Comparison of ENCODE assay signal across 2 cellular contexts in the genomic region with DNA sequence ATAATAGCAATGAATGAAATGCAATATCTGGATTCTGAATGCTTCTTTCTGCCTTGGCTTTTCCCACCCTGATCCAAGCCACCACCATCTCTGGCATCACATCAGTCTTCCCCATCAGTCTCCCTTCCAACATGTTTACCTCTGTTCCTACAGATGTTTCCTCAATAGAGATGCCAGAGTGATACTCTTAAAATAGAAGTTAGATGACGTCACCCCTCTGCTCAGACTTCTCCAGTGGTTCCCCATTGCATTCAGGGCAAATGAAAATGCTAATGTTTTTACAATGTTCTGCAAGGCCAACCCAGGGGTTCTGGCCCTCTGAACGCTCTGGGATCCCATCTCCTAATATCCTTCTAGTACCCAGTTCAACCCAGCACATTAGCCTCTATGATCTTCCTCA.
A peak's percentile ranks its signal among the peaks of the same experiment; 100 is the strongest.
TF ChIP-seq lines count a peak whose summit lies in the region.

No MANE protein-coding gene starts in this region.

TF ChIP-seq in HEK293, 187 proteins besides CTCF, POLR2A, EP300 and RAD21 (continued from another document):
- TF ChIP-seq, protein P1, sequence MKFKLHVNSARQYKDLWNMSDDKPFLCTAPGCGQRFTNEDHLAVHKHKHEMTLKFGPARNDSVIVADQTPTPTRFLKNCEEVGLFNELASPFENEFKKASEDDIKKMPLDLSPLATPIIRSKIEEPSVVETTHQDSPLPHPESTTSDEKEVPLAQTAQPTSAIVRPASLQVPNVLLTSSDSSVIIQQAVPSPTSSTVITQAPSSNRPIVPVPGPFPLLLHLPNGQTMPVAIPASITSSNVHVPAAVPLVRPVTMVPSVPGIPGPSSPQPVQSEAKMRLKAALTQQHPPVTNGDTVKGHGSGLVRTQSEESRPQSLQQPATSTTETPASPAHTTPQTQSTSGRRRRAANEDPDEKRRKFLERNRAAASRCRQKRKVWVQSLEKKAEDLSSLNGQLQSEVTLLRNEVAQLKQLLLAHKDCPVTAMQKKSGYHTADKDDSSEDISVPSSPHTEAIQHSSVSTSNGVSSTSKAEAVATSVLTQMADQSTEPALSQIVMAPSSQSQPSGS (tag by site-specific recombination; IDR thresholded peaks at IDR 0.05; ENCODE audit: low read depth) = 0 out of 2 replicates have a peak, but pooled peaks have one; percentile 51

TF ChIP-seq in K562, 482 proteins besides CTCF, POLR2A, EP300 and RAD21 (continued from another document):
- TF ChIP-seq, protein P2, sequence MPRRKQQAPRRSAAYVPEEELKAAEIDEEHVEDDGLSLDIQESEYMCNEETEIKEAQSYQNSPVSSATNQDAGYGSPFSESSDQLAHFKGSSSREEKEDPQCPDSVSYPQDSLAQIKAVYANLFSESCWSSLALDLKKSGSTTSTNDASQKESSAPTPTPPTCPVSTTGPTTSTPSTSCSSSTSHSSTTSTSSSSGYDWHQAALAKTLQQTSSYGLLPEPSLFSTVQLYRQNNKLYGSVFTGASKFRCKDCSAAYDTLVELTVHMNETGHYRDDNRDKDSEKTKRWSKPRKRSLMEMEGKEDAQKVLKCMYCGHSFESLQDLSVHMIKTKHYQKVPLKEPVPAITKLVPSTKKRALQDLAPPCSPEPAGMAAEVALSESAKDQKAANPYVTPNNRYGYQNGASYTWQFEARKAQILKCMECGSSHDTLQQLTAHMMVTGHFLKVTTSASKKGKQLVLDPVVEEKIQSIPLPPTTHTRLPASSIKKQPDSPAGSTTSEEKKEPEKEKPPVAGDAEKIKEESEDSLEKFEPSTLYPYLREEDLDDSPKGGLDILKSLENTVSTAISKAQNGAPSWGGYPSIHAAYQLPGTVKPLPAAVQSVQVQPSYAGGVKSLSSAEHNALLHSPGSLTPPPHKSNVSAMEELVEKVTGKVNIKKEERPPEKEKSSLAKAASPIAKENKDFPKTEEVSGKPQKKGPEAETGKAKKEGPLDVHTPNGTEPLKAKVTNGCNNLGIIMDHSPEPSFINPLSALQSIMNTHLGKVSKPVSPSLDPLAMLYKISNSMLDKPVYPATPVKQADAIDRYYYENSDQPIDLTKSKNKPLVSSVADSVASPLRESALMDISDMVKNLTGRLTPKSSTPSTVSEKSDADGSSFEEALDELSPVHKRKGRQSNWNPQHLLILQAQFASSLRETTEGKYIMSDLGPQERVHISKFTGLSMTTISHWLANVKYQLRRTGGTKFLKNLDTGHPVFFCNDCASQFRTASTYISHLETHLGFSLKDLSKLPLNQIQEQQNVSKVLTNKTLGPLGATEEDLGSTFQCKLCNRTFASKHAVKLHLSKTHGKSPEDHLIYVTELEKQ (CRISPR knock-in tag; IDR thresholded peaks at IDR 0.05) = no peak
- TF ChIP-seq SRSF9 (IDR thresholded peaks at IDR 0.05; ENCODE audit: borderline replicate concordance, low read depth, low read length) (no peak), ZNF324 (CRISPR knock-in tag; IDR thresholded peaks at IDR 0.05) (no peak), HMG20A (CRISPR knock-in tag; conservative IDR thresholded peaks at IDR 0.05) (no peak), YBX1 (IDR thresholded peaks at IDR 0.05) (no peak), FOXP1 (CRISPR knock-in tag; IDR thresholded peaks at IDR 0.05) (no peak), GTF2A2 (tag; IDR thresholded peaks at IDR 0.05) (no peak), JUND (IDR thresholded peaks at IDR 0.05; ENCODE audit: borderline replicate concordance, low read depth, low read length) (no peak), JUND (tag; IDR thresholded peaks at IDR 0.05; ENCODE audit: borderline replicate concordance, low read depth, low read length) (peak; percentile 14; the same call in 1 of the 3 replicates), ATF7 (IDR thresholded peaks at IDR 0.05) (peak; percentile 47; the same call in 1 of the 2 replicates), KLF10 (CRISPR knock-in tag; IDR thresholded peaks at IDR 0.05) (no peak), RFX5 (IDR thresholded peaks at IDR 0.05; ENCODE audit: low read depth, low read length) (no peak), ELF2 (CRISPR knock-in tag; IDR thresholded peaks at IDR 0.05) (no peak)
- TF ChIP-seq, protein P3, sequence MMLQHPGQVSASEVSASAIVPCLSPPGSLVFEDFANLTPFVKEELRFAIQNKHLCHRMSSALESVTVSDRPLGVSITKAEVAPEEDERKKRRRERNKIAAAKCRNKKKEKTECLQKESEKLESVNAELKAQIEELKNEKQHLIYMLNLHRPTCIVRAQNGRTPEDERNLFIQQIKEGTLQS (IDR thresholded peaks at IDR 0.05) = peak; percentile 54
- TF ChIP-seq, protein P3 (CRISPR knock-in tag; conservative IDR thresholded peaks at IDR 0.05) = no peak
- TF ChIP-seq, protein P4, sequence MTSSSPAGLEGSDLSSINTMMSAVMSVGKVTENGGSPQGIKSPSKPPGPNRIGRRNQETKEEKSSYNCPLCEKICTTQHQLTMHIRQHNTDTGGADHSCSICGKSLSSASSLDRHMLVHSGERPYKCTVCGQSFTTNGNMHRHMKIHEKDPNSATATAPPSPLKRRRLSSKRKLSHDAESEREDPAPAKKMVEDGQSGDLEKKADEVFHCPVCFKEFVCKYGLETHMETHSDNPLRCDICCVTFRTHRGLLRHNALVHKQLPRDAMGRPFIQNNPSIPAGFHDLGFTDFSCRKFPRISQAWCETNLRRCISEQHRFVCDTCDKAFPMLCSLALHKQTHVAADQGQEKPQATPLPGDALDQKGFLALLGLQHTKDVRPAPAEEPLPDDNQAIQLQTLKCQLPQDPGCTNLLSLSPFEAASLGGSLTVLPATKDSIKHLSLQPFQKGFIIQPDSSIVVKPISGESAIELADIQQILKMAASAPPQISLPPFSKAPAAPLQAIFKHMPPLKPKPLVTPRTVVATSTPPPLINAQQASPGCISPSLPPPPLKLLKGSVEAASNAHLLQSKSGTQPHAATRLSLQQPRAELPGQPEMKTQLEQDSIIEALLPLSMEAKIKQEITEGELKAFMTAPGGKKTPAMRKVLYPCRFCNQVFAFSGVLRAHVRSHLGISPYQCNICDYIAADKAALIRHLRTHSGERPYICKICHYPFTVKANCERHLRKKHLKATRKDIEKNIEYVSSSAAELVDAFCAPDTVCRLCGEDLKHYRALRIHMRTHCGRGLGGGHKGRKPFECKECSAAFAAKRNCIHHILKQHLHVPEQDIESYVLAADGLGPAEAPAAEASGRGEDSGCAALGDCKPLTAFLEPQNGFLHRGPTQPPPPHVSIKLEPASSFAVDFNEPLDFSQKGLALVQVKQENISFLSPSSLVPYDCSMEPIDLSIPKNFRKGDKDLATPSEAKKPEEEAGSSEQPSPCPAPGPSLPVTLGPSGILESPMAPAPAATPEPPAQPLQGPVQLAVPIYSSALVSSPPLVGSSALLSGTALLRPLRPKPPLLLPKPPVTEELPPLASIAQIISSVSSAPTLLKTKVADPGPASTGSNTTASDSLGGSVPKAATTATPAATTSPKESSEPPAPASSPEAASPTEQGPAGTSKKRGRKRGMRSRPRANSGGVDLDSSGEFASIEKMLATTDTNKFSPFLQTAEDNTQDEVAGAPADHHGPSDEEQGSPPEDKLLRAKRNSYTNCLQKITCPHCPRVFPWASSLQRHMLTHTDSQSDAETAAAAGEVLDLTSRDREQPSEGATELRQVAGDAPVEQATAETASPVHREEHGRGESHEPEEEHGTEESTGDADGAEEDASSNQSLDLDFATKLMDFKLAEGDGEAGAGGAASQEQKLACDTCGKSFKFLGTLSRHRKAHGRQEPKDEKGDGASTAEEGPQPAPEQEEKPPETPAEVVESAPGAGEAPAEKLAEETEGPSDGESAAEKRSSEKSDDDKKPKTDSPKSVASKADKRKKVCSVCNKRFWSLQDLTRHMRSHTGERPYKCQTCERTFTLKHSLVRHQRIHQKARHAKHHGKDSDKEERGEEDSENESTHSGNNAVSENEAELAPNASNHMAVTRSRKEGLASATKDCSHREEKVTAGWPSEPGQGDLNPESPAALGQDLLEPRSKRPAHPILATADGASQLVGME (CRISPR knock-in tag; IDR thresholded peaks at IDR 0.05) = no peak
- TF ChIP-seq, protein P5, sequence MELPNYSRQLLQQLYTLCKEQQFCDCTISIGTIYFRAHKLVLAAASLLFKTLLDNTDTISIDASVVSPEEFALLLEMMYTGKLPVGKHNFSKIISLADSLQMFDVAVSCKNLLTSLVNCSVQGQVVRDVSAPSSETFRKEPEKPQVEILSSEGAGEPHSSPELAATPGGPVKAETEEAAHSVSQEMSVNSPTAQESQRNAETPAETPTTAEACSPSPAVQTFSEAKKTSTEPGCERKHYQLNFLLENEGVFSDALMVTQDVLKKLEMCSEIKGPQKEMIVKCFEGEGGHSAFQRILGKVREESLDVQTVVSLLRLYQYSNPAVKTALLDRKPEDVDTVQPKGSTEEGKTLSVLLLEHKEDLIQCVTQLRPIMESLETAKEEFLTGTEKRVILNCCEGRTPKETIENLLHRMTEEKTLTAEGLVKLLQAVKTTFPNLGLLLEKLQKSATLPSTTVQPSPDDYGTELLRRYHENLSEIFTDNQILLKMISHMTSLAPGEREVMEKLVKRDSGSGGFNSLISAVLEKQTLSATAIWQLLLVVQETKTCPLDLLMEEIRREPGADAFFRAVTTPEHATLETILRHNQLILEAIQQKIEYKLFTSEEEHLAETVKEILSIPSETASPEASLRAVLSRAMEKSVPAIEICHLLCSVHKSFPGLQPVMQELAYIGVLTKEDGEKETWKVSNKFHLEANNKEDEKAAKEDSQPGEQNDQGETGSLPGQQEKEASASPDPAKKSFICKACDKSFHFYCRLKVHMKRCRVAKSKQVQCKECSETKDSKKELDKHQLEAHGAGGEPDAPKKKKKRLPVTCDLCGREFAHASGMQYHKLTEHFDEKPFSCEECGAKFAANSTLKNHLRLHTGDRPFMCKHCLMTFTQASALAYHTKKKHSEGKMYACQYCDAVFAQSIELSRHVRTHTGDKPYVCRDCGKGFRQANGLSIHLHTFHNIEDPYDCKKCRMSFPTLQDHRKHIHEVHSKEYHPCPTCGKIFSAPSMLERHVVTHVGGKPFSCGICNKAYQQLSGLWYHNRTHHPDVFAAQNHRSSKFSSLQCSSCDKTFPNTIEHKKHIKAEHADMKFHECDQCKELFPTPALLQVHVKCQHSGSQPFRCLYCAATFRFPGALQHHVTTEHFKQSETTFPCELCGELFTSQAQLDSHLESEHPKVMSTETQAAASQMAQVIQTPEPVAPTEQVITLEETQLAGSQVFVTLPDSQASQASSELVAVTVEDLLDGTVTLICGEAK (IDR thresholded peaks at IDR 0.05) = no peak
- TF ChIP-seq, protein P5 (CRISPR knock-in tag; IDR thresholded peaks at IDR 0.05) = no peak
- TF ChIP-seq, protein P6, sequence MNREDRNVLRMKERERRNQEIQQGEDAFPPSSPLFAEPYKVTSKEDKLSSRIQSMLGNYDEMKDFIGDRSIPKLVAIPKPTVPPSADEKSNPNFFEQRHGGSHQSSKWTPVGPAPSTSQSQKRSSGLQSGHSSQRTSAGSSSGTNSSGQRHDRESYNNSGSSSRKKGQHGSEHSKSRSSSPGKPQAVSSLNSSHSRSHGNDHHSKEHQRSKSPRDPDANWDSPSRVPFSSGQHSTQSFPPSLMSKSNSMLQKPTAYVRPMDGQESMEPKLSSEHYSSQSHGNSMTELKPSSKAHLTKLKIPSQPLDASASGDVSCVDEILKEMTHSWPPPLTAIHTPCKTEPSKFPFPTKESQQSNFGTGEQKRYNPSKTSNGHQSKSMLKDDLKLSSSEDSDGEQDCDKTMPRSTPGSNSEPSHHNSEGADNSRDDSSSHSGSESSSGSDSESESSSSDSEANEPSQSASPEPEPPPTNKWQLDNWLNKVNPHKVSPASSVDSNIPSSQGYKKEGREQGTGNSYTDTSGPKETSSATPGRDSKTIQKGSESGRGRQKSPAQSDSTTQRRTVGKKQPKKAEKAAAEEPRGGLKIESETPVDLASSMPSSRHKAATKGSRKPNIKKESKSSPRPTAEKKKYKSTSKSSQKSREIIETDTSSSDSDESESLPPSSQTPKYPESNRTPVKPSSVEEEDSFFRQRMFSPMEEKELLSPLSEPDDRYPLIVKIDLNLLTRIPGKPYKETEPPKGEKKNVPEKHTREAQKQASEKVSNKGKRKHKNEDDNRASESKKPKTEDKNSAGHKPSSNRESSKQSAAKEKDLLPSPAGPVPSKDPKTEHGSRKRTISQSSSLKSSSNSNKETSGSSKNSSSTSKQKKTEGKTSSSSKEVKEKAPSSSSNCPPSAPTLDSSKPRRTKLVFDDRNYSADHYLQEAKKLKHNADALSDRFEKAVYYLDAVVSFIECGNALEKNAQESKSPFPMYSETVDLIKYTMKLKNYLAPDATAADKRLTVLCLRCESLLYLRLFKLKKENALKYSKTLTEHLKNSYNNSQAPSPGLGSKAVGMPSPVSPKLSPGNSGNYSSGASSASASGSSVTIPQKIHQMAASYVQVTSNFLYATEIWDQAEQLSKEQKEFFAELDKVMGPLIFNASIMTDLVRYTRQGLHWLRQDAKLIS (CRISPR knock-in tag; IDR thresholded peaks at IDR 0.05) = no peak
- TF ChIP-seq, protein P7, sequence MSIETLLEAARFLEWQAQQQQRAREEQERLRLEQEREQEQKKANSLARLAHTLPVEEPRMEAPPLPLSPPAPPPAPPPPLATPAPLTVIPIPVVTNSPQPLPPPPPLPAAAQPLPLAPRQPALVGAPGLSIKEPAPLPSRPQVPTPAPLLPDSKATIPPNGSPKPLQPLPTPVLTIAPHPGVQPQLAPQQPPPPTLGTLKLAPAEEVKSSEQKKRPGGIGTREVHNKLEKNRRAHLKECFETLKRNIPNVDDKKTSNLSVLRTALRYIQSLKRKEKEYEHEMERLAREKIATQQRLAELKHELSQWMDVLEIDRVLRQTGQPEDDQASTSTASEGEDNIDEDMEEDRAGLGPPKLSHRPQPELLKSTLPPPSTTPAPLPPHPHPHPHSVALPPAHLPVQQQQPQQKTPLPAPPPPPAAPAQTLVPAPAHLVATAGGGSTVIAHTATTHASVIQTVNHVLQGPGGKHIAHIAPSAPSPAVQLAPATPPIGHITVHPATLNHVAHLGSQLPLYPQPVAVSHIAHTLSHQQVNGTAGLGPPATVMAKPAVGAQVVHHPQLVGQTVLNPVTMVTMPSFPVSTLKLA (conservative IDR thresholded peaks at IDR 0.05) = no peak
